In genomic region chr19:3645067-3645396, GRCh38 we compare ENCODE assay signal across 23 cellular contexts. TPM values are rescaled to one million over a fixed set of nuclear protein-coding genes. Genes with fewer than 3 reads are reported as not detected.
DNase-seq lines count a peak whose midpoint lies in the region; ATAC-seq, FAIRE-seq and TF ChIP-seq lines count a peak whose summit lies in the region.
"Had no signal": no experiment of that assay in that cellular context is flagged by ENCODE, and none has a peak within 500 bp of the region (broad histone marks: within the 10 kb centered on the region; RNA-seq: fewer than 3 reads in every experiment).

No MANE protein-coding gene starts in this region.

- ATAC-seq in GM19324 (IDR thresholded peaks at IDR 0.05; ENCODE audit: low FRiP score, unreplicated experiment) = no peak
- ATAC-seq in HG03378 (IDR thresholded peaks at IDR 0.05; ENCODE audit: unreplicated experiment) = no peak
- ATAC-seq: CD8-positive, alpha-beta T cell; GM23338 had no signal

- 38 to 54% methylated on average over 8 to 11 of the region's 11 CpGs for WGBS in tibial nerve, 2 donors

- peak; percentile 32 for FAIRE-seq in bronchial epithelial cell (lab: Jason Lieb, UNC)
- FAIRE-seq: G401.6, GM12892, HTR-8/SVneo had no signal

- H3K4me1 ChIP-seq in HEK293 (ENCODE audit: control insufficient read depth, insufficient read depth, low read length) = no peaks in the 10 kb centered on the region
- H3K4me1 ChIP-seq in tibial nerve = peaks cover 0 to 24% (median 0%) of the 10 kb centered on the region in 4 donors
- H3K4me1 ChIP-seq: Peyer's patch, SJSA1 had no signal

- TF ChIP-seq CTCF in HEK293 (tag by site-specific recombination; IDR thresholded peaks at IDR 0.05) (no peak), bronchial epithelial cell (IDR thresholded peaks at IDR 0.05; ENCODE audit: insufficient read depth, low read length, severe bottlenecking) (no peak), tibial nerve (IDR thresholded peaks at IDR 0.05) (no peak)

- CTCF ChIA-PET in HEK293 (lab: Yijun Ruan, JAX) = interaction anchor here (0.8 to 0.9 kb wide), 2 partner anchors 9 to 84 kb away, joined by 3 read pairs; no protein-coding TSS in a partner anchor

- DNase-seq in bronchial epithelial cell (ENCODE audit: low read depth) (no peak), tibial nerve (ENCODE audit: low spot score in 2 of 2) (no peak), CD1c-positive myeloid dendritic cell (ENCODE audit: extremely low spot score) (no peak)
- DNase-seq: CD8-positive, alpha-beta T cell; HCEC 1CT; Karpas-422; NCI-H187; NCI-H226; NCI-H510A treated with DMSO at 0.1 percent for 48 hours; NCI-H82; Peyer's patch had no signal

- H3K27me3 ChIP-seq in bronchial epithelial cell (ENCODE audit: control insufficient read depth, insufficient read depth, low read length) (no peaks in the 10 kb centered on the region), layer of hippocampus (ENCODE audit: control insufficient read depth, insufficient read depth, low read length) (no peaks in the 10 kb centered on the region), tibial nerve (no peaks in the 10 kb centered on the region)
- H3K27me3 ChIP-seq: BLaER1, Peyer's patch, SJSA1 had no signal

- H3K4me3 ChIP-seq in HEK293 (ENCODE audit: low read depth, low read length) (no peak overlapping the region), bronchial epithelial cell (ENCODE audit: low read depth, low read length) (no peak overlapping the region), tibial nerve (no peak overlapping the region)
- H3K4me3 ChIP-seq: BLaER1, GM23338, Peyer's patch, SJSA1 had no signal

- peaks cover 0 to 30% of the 10 kb centered on the region in 2 experiments; a peak in 2 of 3 replicates for H3K36me3 ChIP-seq in HEK293 (ENCODE audit: control insufficient read depth in 2 of 2, insufficient read depth in 1 of 2, low read length in 2 of 2)
- peaks cover 5% of the 10 kb centered on the region for H3K36me3 ChIP-seq in bronchial epithelial cell (ENCODE audit: control insufficient read depth, insufficient read depth, low read length)
- peaks cover 0 to 89% (median 4%) of the 10 kb centered on the region in 3 donors for H3K36me3 ChIP-seq in tibial nerve

- H3K27ac ChIP-seq in HEK293 (ENCODE audit: extremely low read depth, low read depth, low read length) = no peak overlapping the region
- peak overlapping the region; percentile 30 for H3K27ac ChIP-seq in layer of hippocampus (ENCODE audit: low read depth, low read length)
- peak overlapping the region in 3 of 4 donors; percentile 24 to 81 (median 37) for H3K27ac ChIP-seq in tibial nerve
- H3K27ac ChIP-seq: BLaER1, Peyer's patch, SJSA1 had no signal

- no peak for TF ChIP-seq EP300 in tibial nerve (IDR thresholded peaks at IDR 0.05)

- TF ChIP-seq POLR2A in tibial nerve (IDR thresholded peaks at IDR 0.05) = no peak

- POLR2A ChIA-PET in HEK293 (lab: Yijun Ruan, JAX) = interaction anchor here (0.5 kb wide), 1 partner anchor 327 kb away, joined by 5 read pairs; no protein-coding TSS in a partner anchor

- H3K9me3 ChIP-seq in HEK293 (ENCODE audit: control insufficient read depth, insufficient read depth, low read depth, low read length) = no peaks in the 10 kb centered on the region
- no peaks in the 10 kb centered on the region for H3K9me3 ChIP-seq in tibial nerve
- H3K9me3 ChIP-seq: BLaER1, Peyer's patch, SJSA1 had no signal

TF ChIP-seq in HEK293, 187 proteins besides CTCF, POLR2A, EP300 and RAD21:
- TF ChIP-seq SCRT2 (tag by site-specific recombination; IDR thresholded peaks at IDR 0.05) (no peak), YY2 (tag by site-specific recombination; IDR thresholded peaks at IDR 0.05) (no peak), GLIS1 (tag by site-specific recombination; IDR thresholded peaks at IDR 0.05) (peak; percentile 48; the same call in 1 of the 2 replicates), ZNF626 (tag by site-specific recombination; IDR thresholded peaks at IDR 0.05) (no peak)
- TF ChIP-seq, protein P1, sequence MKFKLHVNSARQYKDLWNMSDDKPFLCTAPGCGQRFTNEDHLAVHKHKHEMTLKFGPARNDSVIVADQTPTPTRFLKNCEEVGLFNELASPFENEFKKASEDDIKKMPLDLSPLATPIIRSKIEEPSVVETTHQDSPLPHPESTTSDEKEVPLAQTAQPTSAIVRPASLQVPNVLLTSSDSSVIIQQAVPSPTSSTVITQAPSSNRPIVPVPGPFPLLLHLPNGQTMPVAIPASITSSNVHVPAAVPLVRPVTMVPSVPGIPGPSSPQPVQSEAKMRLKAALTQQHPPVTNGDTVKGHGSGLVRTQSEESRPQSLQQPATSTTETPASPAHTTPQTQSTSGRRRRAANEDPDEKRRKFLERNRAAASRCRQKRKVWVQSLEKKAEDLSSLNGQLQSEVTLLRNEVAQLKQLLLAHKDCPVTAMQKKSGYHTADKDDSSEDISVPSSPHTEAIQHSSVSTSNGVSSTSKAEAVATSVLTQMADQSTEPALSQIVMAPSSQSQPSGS (tag by site-specific recombination; IDR thresholded peaks at IDR 0.05; ENCODE audit: low read depth) = no peak
- TF ChIP-seq, protein P2, sequence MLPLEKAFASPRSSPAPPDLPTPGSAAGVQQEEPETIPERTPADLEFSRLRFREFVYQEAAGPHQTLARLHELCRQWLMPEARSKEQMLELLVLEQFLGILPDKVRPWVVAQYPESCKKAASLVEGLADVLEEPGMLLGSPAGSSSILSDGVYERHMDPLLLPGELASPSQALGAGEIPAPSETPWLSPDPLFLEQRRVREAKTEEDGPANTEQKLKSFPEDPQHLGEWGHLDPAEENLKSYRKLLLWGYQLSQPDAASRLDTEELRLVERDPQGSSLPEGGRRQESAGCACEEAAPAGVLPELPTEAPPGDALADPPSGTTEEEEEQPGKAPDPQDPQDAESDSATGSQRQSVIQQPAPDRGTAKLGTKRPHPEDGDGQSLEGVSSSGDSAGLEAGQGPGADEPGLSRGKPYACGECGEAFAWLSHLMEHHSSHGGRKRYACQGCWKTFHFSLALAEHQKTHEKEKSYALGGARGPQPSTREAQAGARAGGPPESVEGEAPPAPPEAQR (tag by site-specific recombination; IDR thresholded peaks at IDR 0.05) = no peak

RNA-seq across cellular contexts. Expression of gene CACTIN, which starts 18.4 kb away (rescaled TPM):
- total RNA-seq in bronchial epithelial cell (30.2 and 30.3 TPM in 2 replicates), tibial nerve (10 to 100 TPM; 22.9 to 59.1 (median 42.7) TPM)

RNA-seq across cellular contexts. Expression of gene TBXA2R, which starts 38.4 kb away (rescaled TPM):
- total RNA-seq in bronchial epithelial cell (not detected in 2 replicates), tibial nerve (10 to 100 TPM in 1 of 4 donors, 1 to 10 TPM in 3; 4.4 to 11.4 (median 7.2) TPM)
- total RNA-seq: Daoy, SJSA1 had no signal

RNA-seq across cellular contexts. Expression of gene PIP5K1C, which starts 55.2 kb away (rescaled TPM):
- 6.3 and 6.9 TPM in 2 replicates for total RNA-seq in bronchial epithelial cell
- total RNA-seq in tibial nerve = 10 to 100 TPM; 23.0 to 37.2 (median 24.9) TPM

RNA-seq across cellular contexts. Expression of gene GIPC3, which starts 59.8 kb away (rescaled TPM):
- not detected in 2 replicates for total RNA-seq in bronchial epithelial cell
- 1 to 10 TPM in 2 of 4 donors, under 1 TPM in 2; 0.21 to 2.4 (median 1.1) TPM for total RNA-seq in tibial nerve
- total RNA-seq: Daoy, M059J had no signal
